Comparison of ENCODE assay signal across 8 cellular contexts in the genomic region with DNA sequence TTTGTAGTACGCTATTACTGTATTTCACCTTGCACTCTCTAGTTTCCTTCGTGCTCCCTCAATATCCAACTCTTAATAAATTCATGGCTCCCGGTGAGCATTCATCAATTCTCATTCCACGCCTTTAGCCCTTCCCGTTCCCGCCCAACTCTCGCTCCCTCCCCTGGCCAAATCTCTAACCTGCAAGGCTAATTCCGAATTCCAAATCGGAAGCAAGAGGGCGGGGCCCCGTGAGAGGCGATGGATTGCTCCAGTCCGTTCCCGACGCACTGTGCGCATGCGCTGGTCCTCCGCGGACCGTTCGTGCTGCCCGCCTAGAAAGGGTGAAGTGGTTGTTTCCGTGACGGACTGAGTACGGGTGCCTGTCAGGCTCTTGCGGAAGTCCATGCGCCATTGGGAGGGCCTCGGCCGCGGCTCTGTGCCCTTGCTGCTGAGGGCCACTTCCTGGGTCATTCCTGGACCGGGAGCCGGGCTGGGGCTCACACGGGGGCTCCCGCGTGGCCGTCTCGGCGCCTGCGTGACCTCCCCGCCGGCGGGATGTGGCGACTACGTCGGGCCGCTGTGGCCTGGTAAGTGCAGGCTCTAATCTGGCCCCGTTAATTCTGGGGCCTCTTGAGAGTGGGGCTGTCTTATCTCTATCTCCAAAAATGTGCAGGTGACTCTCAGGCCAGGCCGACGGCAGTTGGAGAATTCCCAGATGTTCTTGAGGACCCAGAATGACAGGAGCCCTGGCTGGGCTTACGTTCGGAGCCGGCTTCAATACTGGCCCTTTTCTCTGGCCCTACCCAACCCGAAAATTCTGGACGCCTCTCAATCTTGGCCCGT. TPM values are rescaled to one million over a fixed set of nuclear protein-coding genes. Genes with fewer than 3 reads are reported as not detected.
DNase-seq lines count a peak whose midpoint lies in the region; ATAC-seq and TF ChIP-seq lines count a peak whose summit lies in the region.

A gene with protein sequence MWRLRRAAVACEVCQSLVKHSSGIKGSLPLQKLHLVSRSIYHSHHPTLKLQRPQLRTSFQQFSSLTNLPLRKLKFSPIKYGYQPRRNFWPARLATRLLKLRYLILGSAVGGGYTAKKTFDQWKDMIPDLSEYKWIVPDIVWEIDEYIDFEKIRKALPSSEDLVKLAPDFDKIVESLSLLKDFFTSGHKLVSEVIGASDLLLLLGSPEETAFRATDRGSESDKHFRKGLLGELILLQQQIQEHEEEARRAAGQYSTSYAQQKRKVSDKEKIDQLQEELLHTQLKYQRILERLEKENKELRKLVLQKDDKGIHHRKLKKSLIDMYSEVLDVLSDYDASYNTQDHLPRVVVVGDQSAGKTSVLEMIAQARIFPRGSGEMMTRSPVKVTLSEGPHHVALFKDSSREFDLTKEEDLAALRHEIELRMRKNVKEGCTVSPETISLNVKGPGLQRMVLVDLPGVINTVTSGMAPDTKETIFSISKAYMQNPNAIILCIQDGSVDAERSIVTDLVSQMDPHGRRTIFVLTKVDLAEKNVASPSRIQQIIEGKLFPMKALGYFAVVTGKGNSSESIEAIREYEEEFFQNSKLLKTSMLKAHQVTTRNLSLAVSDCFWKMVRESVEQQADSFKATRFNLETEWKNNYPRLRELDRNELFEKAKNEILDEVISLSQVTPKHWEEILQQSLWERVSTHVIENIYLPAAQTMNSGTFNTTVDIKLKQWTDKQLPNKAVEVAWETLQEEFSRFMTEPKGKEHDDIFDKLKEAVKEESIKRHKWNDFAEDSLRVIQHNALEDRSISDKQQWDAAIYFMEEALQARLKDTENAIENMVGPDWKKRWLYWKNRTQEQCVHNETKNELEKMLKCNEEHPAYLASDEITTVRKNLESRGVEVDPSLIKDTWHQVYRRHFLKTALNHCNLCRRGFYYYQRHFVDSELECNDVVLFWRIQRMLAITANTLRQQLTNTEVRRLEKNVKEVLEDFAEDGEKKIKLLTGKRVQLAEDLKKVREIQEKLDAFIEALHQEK (plus strand): TSS at position 368 of the 825 bp plus-strand sequence. CDS start 170 bp downstream, at position 538.

- DNase-seq in DMS79 (lab: John Stamatoyannopoulos, UW) (peak; percentile 100), Peyer's patch (peak; percentile 86 to 97 (median 96))
- peak; percentile 93 to 94 for DNase-seq in activated T-cell treated with anti-CD3 and anti-CD28 coated beads, Interleukin-2, amount 50 U/mL, for 48 hours
- peak; percentile 87 to 88 for DNase-seq in stimulated activated CD8-positive, alpha-beta memory T cell treated with anti-CD3 and anti-CD28 coated beads, Interleukin-7, amount 100 ng/mL, for 4 hours (ENCODE audit: low read depth in 2 of 2)

- peak; percentile 97 for ATAC-seq in GM21786 (IDR thresholded peaks at IDR 0.05; ENCODE audit: unreplicated experiment)
- ATAC-seq in esophagus mucosa: peak; percentile 97

- H3K36me3 ChIP-seq in KOPT-K1 (ENCODE audit: insufficient read depth, low read length) (peaks cover 27% of the 10 kb centered on the region), Peyer's patch (peaks cover 0 to 15% (median 0%) of the 10 kb centered on the region in 3 donors), muscle layer of duodenum (ENCODE audit: control insufficient read depth in 1 of 2, insufficient read depth in 2 of 2, low read length in 2 of 2) (peaks cover 0 to 6% of the 10 kb centered on the region in 2 donors)

- H3K9me3 ChIP-seq in KOPT-K1 (ENCODE audit: insufficient read depth, low read length, poor library complexity, severe bottlenecking) (no peaks in the 10 kb centered on the region), Peyer's patch (no peaks in the 10 kb centered on the region), muscle layer of duodenum (ENCODE audit: control insufficient read depth in 1 of 2, low read length in 2 of 2) (no peaks in the 10 kb centered on the region)

- peak within 1 kb of the TSS; percentile 57 to 95 (median 75) for H3K4me3 ChIP-seq in Peyer's patch
- H3K4me3 ChIP-seq in muscle layer of duodenum (ENCODE audit: low read depth in 1 of 2, low read length in 2 of 2): peak within 1 kb of the TSS; percentile 82 to 98

- peaks cover 0 to 14% (median 5%) of the 10 kb centered on the region in 4 donors for H3K4me1 ChIP-seq in Peyer's patch
- peaks cover 8 to 20% of the 10 kb centered on the region in 2 donors for H3K4me1 ChIP-seq in muscle layer of duodenum (ENCODE audit: control insufficient read depth in 1 of 2, insufficient read depth in 2 of 2, low read length in 2 of 2)

- peak in 2 of 6 experiments; percentile 8 to 10 for TF ChIP-seq CTCF in Peyer's patch (IDR thresholded peaks at IDR 0.05)

- H3K27ac ChIP-seq in KOPT-K1 (ENCODE audit: low read depth, low read length, poor library complexity, severe bottlenecking) (peak within 1 kb of the TSS; percentile 78), Peyer's patch (peak within 1 kb of the TSS; percentile 73 to 90 (median 82)), muscle layer of duodenum (ENCODE audit: low read length) (peak within 1 kb of the TSS; percentile 88)

- peak; percentile 71 to 77 for TF ChIP-seq POLR2A in Peyer's patch (IDR thresholded peaks at IDR 0.05)

- H3K27me3 ChIP-seq in Peyer's patch (no peaks in the 10 kb centered on the region), muscle layer of duodenum (ENCODE audit: low read depth, low read length) (no peaks in the 10 kb centered on the region)

RNA-seq across cellular contexts. Expression of the gene that starts here (rescaled TPM):
- total RNA-seq in Peyer's patch (10 to 100 TPM; 66.9 to 89.1 (median 78.0) TPM), esophagus mucosa (48.5 TPM)

Comparison
In these comparisons a context has a peak if more than half of its experiments do, and no peak if none do; other contexts are left out.
1. Peak in every context shown above with its lines: DNase-seq, ATAC-seq, H3K4me3 ChIP-seq and H3K27ac ChIP-seq.